Comparison of ENCODE assay signal across 8 cellular contexts in genomic region chr6:125906158-125906998, GRCh38. TPM values are rescaled to one million over a fixed set of nuclear protein-coding genes. Genes with fewer than 3 reads are reported as not detected.
DNase-seq lines count a peak whose midpoint lies in the region; ATAC-seq and TF ChIP-seq lines count a peak whose summit lies in the region.

No MANE protein-coding gene starts in this region.

- H3K27me3 ChIP-seq in dorsolateral prefrontal cortex, result no peaks in the 10 kb centered on the region

- POLR2A ChIA-PET in WTC11 (lab: Charles Lee), result interaction anchor here (1.2 kb wide), 1 partner anchor 116 kb away, joined by 4 read pairs; the partner anchor contains the start of gene NCOA7
- POLR2A ChIA-PET in naive thymus-derived CD8-positive, alpha-beta T cell (lab: Charles Lee), result no interaction called here

- H3K4me3 ChIP-seq in dorsolateral prefrontal cortex, result no peak overlapping the region

- no peak overlapping the region for H3K27ac Mint-ChIP-seq in WTC11
- peak overlapping the region in 3 of 10 donors; percentile 1 to 26 (median 15) for H3K27ac Mint-ChIP-seq in naive thymus-derived CD8-positive, alpha-beta T cell

- intact Hi-C loops in dorsolateral prefrontal cortex (cut with DNase I), result loop anchor here in 1 of 2 donors (5.0 kb wide), 1 partner anchor 109 kb away; no protein-coding TSS in a partner anchor

- peak; percentile 60 for DNase-seq in EH (ENCODE audit: low read depth)
- peak in 59 of 76 experiments; percentile 11 to 81 (median 47) for DNase-seq in HUDEP-2 (lab: John Stamatoyannopoulos, UW; ENCODE audit: unreplicated experiment in 76 of 76)
- peak; percentile 80 for DNase-seq in WTC11 (ENCODE audit: low spot score)
- no peak for DNase-seq in dorsolateral prefrontal cortex
- peak in 5 of 10 donors; percentile 7 to 31 (median 18) for DNase-seq in naive thymus-derived CD8-positive, alpha-beta T cell
- DNase-seq in middle frontal gyrus (ENCODE audit: extremely low spot score, low spot score), result no peak
- no peak for DNase-seq in epidermal melanocyte (ENCODE audit: insufficient read length, low spot score)
- no peak for DNase-seq in OCI-M2 (lab: John Stamatoyannopoulos, UW; ENCODE audit: unreplicated experiment)

- CTCF ChIA-PET in WTC11 (lab: Charles Lee), result interaction anchor here (0.6 to 3.8 kb wide), 46 partner anchors 9 to 714 kb away, joined by 3 to 43 read pairs (median 5); partner anchors contain the start of genes HINT3, NCOA7 and TRMT11

- peak; percentile 76 for TF ChIP-seq CTCF in WTC11 (IDR thresholded peaks at IDR 0.05)
- TF ChIP-seq CTCF in dorsolateral prefrontal cortex (IDR thresholded peaks at IDR 0.05 in 54 of 56, conservative IDR thresholded peaks at IDR 0.05 in 2 of 56; ENCODE audit: low read depth in 1 of 56, partially characterized antibody in 56 of 56), result peak in 55 of 56 donors; percentile 18 to 68 (median 53)

- H3K9me3 Mint-ChIP-seq in WTC11, result no peaks in the 10 kb centered on the region
- H3K9me3 Mint-ChIP-seq in naive thymus-derived CD8-positive, alpha-beta T cell, result no peaks in the 10 kb centered on the region

- H3K36me3 Mint-ChIP-seq in WTC11, result no peaks in the 10 kb centered on the region
- peaks cover 0 to 28% (median 1%) of the 10 kb centered on the region in 3 donors for H3K36me3 Mint-ChIP-seq in naive thymus-derived CD8-positive, alpha-beta T cell

- H3K27ac ChIP-seq in dorsolateral prefrontal cortex, result peak overlapping the region in 29 of 59 donors; percentile 1 to 93 (median 41)

- ATAC-seq in WTC11, result peak; percentile 98
- peak; percentile 53 to 59 for ATAC-seq in naive thymus-derived CD8-positive, alpha-beta T cell

- no peak overlapping the region for H3K4me3 Mint-ChIP-seq in WTC11
- H3K4me3 Mint-ChIP-seq in naive thymus-derived CD8-positive, alpha-beta T cell, result no peak overlapping the region

- H3K27me3 Mint-ChIP-seq in WTC11 (ENCODE audit: low read depth), result no peaks in the 10 kb centered on the region; the same call in 1 of the 2 replicates
- no peaks in the 10 kb centered on the region for H3K27me3 Mint-ChIP-seq in naive thymus-derived CD8-positive, alpha-beta T cell

- peaks cover 2% of the 10 kb centered on the region; the same call in 1 of the 2 replicates for H3K4me1 Mint-ChIP-seq in WTC11
- peaks cover 0 to 7% (median 5%) of the 10 kb centered on the region in 4 donors for H3K4me1 Mint-ChIP-seq in naive thymus-derived CD8-positive, alpha-beta T cell

TF ChIP-seq in WTC11, 78 proteins besides CTCF, POLR2A, EP300 and RAD21:
- TF ChIP-seq USF1 (CRISPR knock-in tag; IDR thresholded peaks at IDR 0.05), result no peak
- no peak for TF ChIP-seq GRHL2 (CRISPR knock-in tag; IDR thresholded peaks at IDR 0.05; ENCODE audit: insufficient replicate concordance, severe bottlenecking)

RNA-seq across cellular contexts. Expression of gene HINT3, which starts 50.2 kb away (rescaled TPM):
- total RNA-seq in WTC11 (2021) (9.4 to 10.2 TPM (median 9.9 TPM) in 3 replicates), dorsolateral prefrontal cortex (10 to 100 TPM; 33.6 to 54.2 (median 42.3) TPM)
- total RNA-seq in naive thymus-derived CD8-positive, alpha-beta T cell, result 10 to 100 TPM; 11.8 to 12.7 TPM
- 10 to 100 TPM in 1 of 3 donors, 1 to 10 TPM in 2; 7.9 to 10.4 (median 8.5) TPM for polyA plus RNA-seq in naive thymus-derived CD8-positive, alpha-beta T cell

Comparison
In these comparisons a context has a peak if more than half of its experiments do, and no peak if none do; other contexts are left out.
1. DNase-seq: peak in EH (single experiment), HUDEP-2 (59 of 76) and WTC11 (single experiment); none in dorsolateral prefrontal cortex (0 of 10), middle frontal gyrus (single experiment), epidermal melanocyte (single experiment) and OCI-M2 (single experiment).